ENCODE assay signal across 8 cellular contexts in genomic region chr11:63508009-63508408, GRCh38. TPM values are rescaled to one million over a fixed set of nuclear protein-coding genes. Genes with fewer than 3 reads are reported as not detected.
DNase-seq lines count a peak whose midpoint lies in the region; ATAC-seq, FAIRE-seq and TF ChIP-seq lines count a peak whose summit lies in the region.

No MANE protein-coding gene starts in this region.

- no TSS peak for BruUV-seq in HepG2 (replicated peaks; lab: Mats Ljungman, UMichigan)

- no peaks in the 10 kb centered on the region for H3K36me3 Mint-ChIP-seq in immature natural killer cell

- in situ Hi-C loops in HepG2 (cut with HindIII; ENCODE audit: extremely low pct_ligation_motif_present, low pct_unique_long_range_greater_than_20kb), result no loop called here

- H3K4me1 ChIP-seq in Karpas-422 (ENCODE audit: low read length) (no peaks in the 10 kb centered on the region), adrenal gland (replicated peaks in 1 of 2) (peaks cover 0 to 7% of the 10 kb centered on the region in 2 donors), HepG2 (ENCODE audit: insufficient read depth, low read length) (no peaks in the 10 kb centered on the region)

- no peak overlapping the region for H3K27ac Mint-ChIP-seq in immature natural killer cell

- DNase-seq in ELF-1 (ENCODE audit: low read depth, low spot score) (peak; percentile 84), Karpas-422 (peak; percentile 71), adrenal gland (peak; percentile 52 to 80 (median 65)), HepG2 (ENCODE audit: low spot score) (peak; percentile 64), immature natural killer cell (no peak)
- no peak for DNase-seq in activated naive CD4-positive, alpha-beta T cell treated with Interleukin-2 at 50 U/mL for 16 hours

- H3K9me3 ChIP-seq in Karpas-422 (ENCODE audit: low read length), result no peaks in the 10 kb centered on the region
- H3K9me3 ChIP-seq in adrenal gland (replicated peaks in 1 of 3), result no peaks in the 10 kb centered on the region
- H3K9me3 ChIP-seq in HepG2 (ENCODE audit: low read length), result no peaks in the 10 kb centered on the region

- H2AFZ ChIP-seq in Karpas-422 (ENCODE audit: low read length) (no peak overlapping the region), HepG2 (ENCODE audit: low read length) (no peak overlapping the region)

- H3K4me2 ChIP-seq in Karpas-422 (ENCODE audit: low read depth, low read length, poor library complexity, severe bottlenecking) (no peak overlapping the region), HepG2 (ENCODE audit: low read depth, low read length) (no peak overlapping the region)

- H3K27me3 Mint-ChIP-seq in immature natural killer cell (ENCODE audit: low read depth in 3 of 3), result peaks cover 0 to 3% (median 2%) of the 10 kb centered on the region in 3 donors

- no peak overlapping the region for H3K4me3 ChIP-seq in Karpas-422 (ENCODE audit: low read length)
- no peak overlapping the region for H3K4me3 ChIP-seq in adrenal gland
- H3K4me3 ChIP-seq in HepG2 (replicated peaks in 1 of 3; ENCODE audit: insufficient read depth in 1 of 3, low read depth in 2 of 3, low read length in 3 of 3), result no peak overlapping the region

- no peaks in the 10 kb centered on the region for H3K9me2 ChIP-seq in Karpas-422 (replicated peaks; ENCODE audit: insufficient read depth, low read length)

- no peak overlapping the region for H3K27ac ChIP-seq in Karpas-422 (ENCODE audit: low read length)
- no peak overlapping the region for H3K27ac ChIP-seq in adrenal gland
- H3K27ac ChIP-seq in HepG2 (ENCODE audit: extremely low read length, insufficient read depth, low read length), result no peak overlapping the region

- TF ChIP-seq CTCF in adrenal gland (IDR thresholded peaks at IDR 0.05), result peak in 5 of 6 experiments; percentile 30 to 62 (median 45)
- peak; percentile 83 for TF ChIP-seq CTCF in HepG2 (CRISPR knock-in tag; IDR thresholded peaks at IDR 0.05)

- no peaks in the 10 kb centered on the region for H3K79me2 ChIP-seq in Karpas-422 (ENCODE audit: low read length)
- no peaks in the 10 kb centered on the region for H3K79me2 ChIP-seq in HepG2 (ENCODE audit: insufficient read depth, low read length)

- peaks cover 18 to 23% of the 10 kb centered on the region in 2 donors for H3K4me1 Mint-ChIP-seq in immature natural killer cell

- POLR2A ChIA-PET in HepG2 (lab: Yijun Ruan, JAX), result interaction anchor here (0.6 kb wide), 1 partner anchor 138 kb away, joined by 4 read pairs; the partner anchor contains the start of gene SLC22A9

- WGBS in adrenal gland, 4 donors, result 74 to 94% (median 77%) methylated on average over 3 of the region's 3 CpGs
- WGBS in HepG2 (ENCODE audit: low lambda C conversion rate), result 6% methylated on average over 3 of the region's 3 CpGs

- H4K20me1 ChIP-seq in Karpas-422 (ENCODE audit: insufficient read depth, low read depth, low read length), result no peaks in the 10 kb centered on the region
- no peaks in the 10 kb centered on the region for H4K20me1 ChIP-seq in HepG2 (ENCODE audit: insufficient read depth, low read length)

- peak; percentile 59; the same call in 1 of the 2 replicates for TF ChIP-seq RAD21 in HepG2 (CRISPR knock-in tag; IDR thresholded peaks at IDR 0.05)

- H3K27me3 ChIP-seq in Karpas-422 (ENCODE audit: low read length) (no peaks in the 10 kb centered on the region), adrenal gland (no peaks in the 10 kb centered on the region), HepG2 (ENCODE audit: control insufficient read depth in 1 of 2, insufficient read depth in 2 of 2, low read length in 2 of 2) (peaks cover 5 to 36% of the 10 kb centered on the region in 2 experiments; a peak in 4 of 5 replicates)

- TF ChIP-seq EP300 in HepG2 (IDR thresholded peaks at IDR 0.05; ENCODE audit: low read depth in 2 of 2, low read length in 2 of 2) (no peak), HepG2 (CRISPR knock-in tag; IDR thresholded peaks at IDR 0.05; ENCODE audit: borderline replicate concordance) (no peak)

- peaks cover 0 to under 1% (median 0%) of the 10 kb centered on the region in 6 donors for H3K9me3 Mint-ChIP-seq in immature natural killer cell

- intact Hi-C loops in adrenal gland (cut with DNase I) (no loop called here), HepG2 (cut with micrococcal nuclease; ENCODE audit: unreplicated experiment) (loop anchor here (1.0 kb wide), 1 partner anchor 29 kb away; no protein-coding TSS in a partner anchor)

- CTCF ChIA-PET in HepG2 (lab: Yijun Ruan, JAX; ENCODE audit: low intra/inter-chr PET ratio, low total read pairs), result interaction anchor here (1.7 kb wide), 1 partner anchor 29 kb away, joined by 21 read pairs; no protein-coding TSS in a partner anchor

- no peak overlapping the region for H3K4me3 Mint-ChIP-seq in immature natural killer cell

- FAIRE-seq in HepG2 (lab: Jason Lieb, UNC), result peak; percentile 70

- TF ChIP-seq POLR2A in adrenal gland (IDR thresholded peaks at IDR 0.05), result no peak
- no peak for TF ChIP-seq POLR2A in HepG2 (IDR thresholded peaks at IDR 0.05; ENCODE audit: insufficient read depth in 1 of 2, low read depth in 2 of 2, low read length in 2 of 2)

- ATAC-seq in HepG2 (peak; percentile 94), HG03571 (IDR thresholded peaks at IDR 0.05; ENCODE audit: unreplicated experiment) (no peak), GM18868 (IDR thresholded peaks at IDR 0.05; ENCODE audit: unreplicated experiment) (no peak)

- H3K9ac ChIP-seq in Karpas-422 (ENCODE audit: low read length) (no peak overlapping the region), HepG2 (ENCODE audit: insufficient read depth, low read depth, low read length) (no peak overlapping the region)

- H3K36me3 ChIP-seq in Karpas-422 (ENCODE audit: insufficient read depth, low read length), result no peaks in the 10 kb centered on the region
- H3K36me3 ChIP-seq in adrenal gland (replicated peaks in 1 of 2), result no peaks in the 10 kb centered on the region
- H3K36me3 ChIP-seq in HepG2 (replicated peaks in 1 of 2; ENCODE audit: control insufficient read depth in 1 of 2, insufficient read depth in 2 of 2, low read length in 2 of 2), result no peaks in the 10 kb centered on the region

RNA-seq across cellular contexts. Expression of gene LGALS12, which starts 2.1 kb away (rescaled TPM):
- total RNA-seq in Karpas-422 (2014; rRNA removed; shearing (Covaris generic); ENCODE audit: low replicate concordance), result not detected in 2 replicates
- total RNA-seq in adrenal gland, result 1 to 10 TPM in 3 of 8 donors, under 1 TPM in 4, not detected in 1; 0.15 to 3.0 (median 0.41) TPM
- 10 to 100 TPM in 1 of 3 donors, under 1 TPM in 2; 0.11 to 15.5 (median 0.64) TPM for polyA plus RNA-seq in adrenal gland
- total RNA-seq in HepG2 (2016; rRNA removed; fragmentation: Illumina TruSeq; extraction: Trizol), result not detected in 2 replicates
- not detected in 2 replicates for total RNA-seq in HepG2 (2016; cell fraction: cytosol; rRNA removed; fragmentation: Illumina TruSeq; extraction: Trizol; ENCODE audit: low read depth)
- not detected in 2 replicates for total RNA-seq in HepG2 (2016; cell fraction: insoluble cytoplasmic fraction; rRNA removed; fragmentation: Illumina TruSeq; extraction: Trizol)
- total RNA-seq in HepG2 (2016; cell fraction: membrane; rRNA removed; fragmentation: Illumina TruSeq; extraction: Trizol), result not detected in 2 replicates
- total RNA-seq in HepG2 (2016; cell fraction: nucleus; rRNA removed; fragmentation: Illumina TruSeq; extraction: Trizol), result not detected in 2 replicates
- not detected in 2 replicates for polyA plus RNA-seq in HepG2 (2011; rRNA removed)
- not detected in 2 replicates for polyA plus RNA-seq in HepG2 (2011; cell fraction: cytosol; rRNA removed)
- not detected in 2 replicates for polyA plus RNA-seq in HepG2 (2011; cell fraction: nucleus; rRNA removed)
- polyA plus RNA-seq in HepG2 (2012), result not detected in 2 replicates
- not detected in 2 replicates for polyA plus RNA-seq in HepG2 (2016; cell fraction: cytosol; fragmentation: Illumina TruSeq; extraction: Trizol; ENCODE audit: low read depth)
- polyA plus RNA-seq in HepG2 (2016; cell fraction: insoluble cytoplasmic fraction; fragmentation: Illumina TruSeq; extraction: Trizol; ENCODE audit: low read depth), result not detected in 2 replicates
- not detected in 2 replicates for polyA plus RNA-seq in HepG2 (2016; cell fraction: membrane; fragmentation: Illumina TruSeq; extraction: Trizol; ENCODE audit: low read depth)
- not detected in 2 replicates for polyA plus RNA-seq in HepG2 (2016; cell fraction: nucleus; fragmentation: Illumina TruSeq; extraction: Trizol; ENCODE audit: insufficient read depth, low read depth)
- polyA minus RNA-seq in HepG2 (2011; rRNA and poly(A)+ RNA removed; ENCODE audit: low replicate concordance), result 0.14 and 0.56 TPM in 2 replicates
- not detected in 2 replicates for polyA minus RNA-seq in HepG2 (2011; cell fraction: cytosol; rRNA and poly(A)+ RNA removed)
- polyA minus RNA-seq in HepG2 (2011; cell fraction: nucleus; rRNA and poly(A)+ RNA removed), result not detected in 2 replicates
- polyA plus RNA-seq in immature natural killer cell, result 1 to 10 TPM in 1 of 3 donors, not detected in 2; 1.7 TPM

RNA-seq across cellular contexts. Expression of gene PLAAT5, which starts 17.0 kb away (rescaled TPM):
- total RNA-seq in Karpas-422 (2014; rRNA removed; shearing (Covaris generic); ENCODE audit: low replicate concordance), result not detected in 2 replicates
- total RNA-seq in adrenal gland, result 1 to 10 TPM in 3 of 8 donors, under 1 TPM in 3, not detected in 2; 0.69 to 7.9 (median 0.96) TPM
- 1 to 10 TPM in 2 of 3 donors, under 1 TPM in 1; 0.64 to 8.1 (median 2.0) TPM for polyA plus RNA-seq in adrenal gland
- total RNA-seq in HepG2 (2016; rRNA removed; fragmentation: Illumina TruSeq; extraction: Trizol), result not detected in 2 replicates
- total RNA-seq in HepG2 (2016; cell fraction: cytosol; rRNA removed; fragmentation: Illumina TruSeq; extraction: Trizol; ENCODE audit: low read depth), result not detected in 2 replicates
- total RNA-seq in HepG2 (2016; cell fraction: insoluble cytoplasmic fraction; rRNA removed; fragmentation: Illumina TruSeq; extraction: Trizol), result not detected in 2 replicates
- not detected in 2 replicates for total RNA-seq in HepG2 (2016; cell fraction: membrane; rRNA removed; fragmentation: Illumina TruSeq; extraction: Trizol)
- total RNA-seq in HepG2 (2016; cell fraction: nucleus; rRNA removed; fragmentation: Illumina TruSeq; extraction: Trizol), result not detected in 2 replicates
- not detected in 2 replicates for polyA plus RNA-seq in HepG2 (2011; rRNA removed)
- not detected in 2 replicates for polyA plus RNA-seq in HepG2 (2011; cell fraction: cytosol; rRNA removed)
- not detected in 2 replicates for polyA plus RNA-seq in HepG2 (2011; cell fraction: nucleus; rRNA removed)
- not detected in 2 replicates for polyA plus RNA-seq in HepG2 (2012)
- polyA plus RNA-seq in HepG2 (2016; cell fraction: cytosol; fragmentation: Illumina TruSeq; extraction: Trizol; ENCODE audit: low read depth), result not detected in 2 replicates
- polyA plus RNA-seq in HepG2 (2016; cell fraction: insoluble cytoplasmic fraction; fragmentation: Illumina TruSeq; extraction: Trizol; ENCODE audit: low read depth), result not detected in 2 replicates
- polyA plus RNA-seq in HepG2 (2016; cell fraction: membrane; fragmentation: Illumina TruSeq; extraction: Trizol; ENCODE audit: low read depth), result not detected in 2 replicates
- polyA plus RNA-seq in HepG2 (2016; cell fraction: nucleus; fragmentation: Illumina TruSeq; extraction: Trizol; ENCODE audit: insufficient read depth, low read depth), result not detected in 2 replicates
- polyA minus RNA-seq in HepG2 (2011; rRNA and poly(A)+ RNA removed; ENCODE audit: low replicate concordance), result 0.23 TPM in 1 of 2 replicates, not detected in the other
- polyA minus RNA-seq in HepG2 (2011; cell fraction: cytosol; rRNA and poly(A)+ RNA removed), result not detected in 2 replicates
- polyA minus RNA-seq in HepG2 (2011; cell fraction: nucleus; rRNA and poly(A)+ RNA removed), result not detected in 2 replicates
- polyA plus RNA-seq in immature natural killer cell, result 1 to 10 TPM in 2 of 3 donors, under 1 TPM in 1; 0.63 to 3.8 (median 1.5) TPM

RNA-seq across cellular contexts. Expression of gene PLAAT4, which starts 28.6 kb away (rescaled TPM):
- not detected in 2 replicates for total RNA-seq in Karpas-422 (2014; rRNA removed; shearing (Covaris generic); ENCODE audit: low replicate concordance)
- total RNA-seq in adrenal gland (10 to 100 TPM; 11.5 to 49.5 (median 27.1) TPM), HepG2 (2016; rRNA removed; fragmentation: Illumina TruSeq; extraction: Trizol) (1.00 and 1.6 TPM in 2 replicates)
- polyA plus RNA-seq in adrenal gland (10 to 100 TPM; 12.4 to 38.0 (median 30.0) TPM), HepG2 (2011; rRNA removed) (0.71 and 1.1 TPM in 2 replicates), immature natural killer cell (100 to 1,000 TPM; 886 to 933 (median 906) TPM)
- not detected in 2 replicates for total RNA-seq in HepG2 (2016; cell fraction: cytosol; rRNA removed; fragmentation: Illumina TruSeq; extraction: Trizol; ENCODE audit: low read depth)
- total RNA-seq in HepG2 (2016; cell fraction: insoluble cytoplasmic fraction; rRNA removed; fragmentation: Illumina TruSeq; extraction: Trizol), result 0.65 and 0.71 TPM in 2 replicates
- total RNA-seq in HepG2 (2016; cell fraction: membrane; rRNA removed; fragmentation: Illumina TruSeq; extraction: Trizol), result 0.45 and 0.74 TPM in 2 replicates
- total RNA-seq in HepG2 (2016; cell fraction: nucleus; rRNA removed; fragmentation: Illumina TruSeq; extraction: Trizol), result 0.62 and 0.91 TPM in 2 replicates
- 0.62 and 1.2 TPM in 2 replicates for polyA plus RNA-seq in HepG2 (2011; cell fraction: cytosol; rRNA removed)
- 0.38 TPM in 1 of 2 replicates, not detected in the other for polyA plus RNA-seq in HepG2 (2011; cell fraction: nucleus; rRNA removed)
- 0.74 and 1.4 TPM in 2 replicates for polyA plus RNA-seq in HepG2 (2012)
- polyA plus RNA-seq in HepG2 (2016; cell fraction: cytosol; fragmentation: Illumina TruSeq; extraction: Trizol; ENCODE audit: low read depth), result 0.45 and 0.51 TPM in 2 replicates
- polyA plus RNA-seq in HepG2 (2016; cell fraction: insoluble cytoplasmic fraction; fragmentation: Illumina TruSeq; extraction: Trizol; ENCODE audit: low read depth), result 0.67 and 1.4 TPM in 2 replicates
- polyA plus RNA-seq in HepG2 (2016; cell fraction: membrane; fragmentation: Illumina TruSeq; extraction: Trizol; ENCODE audit: low read depth), result 0.49 and 0.55 TPM in 2 replicates
- polyA plus RNA-seq in HepG2 (2016; cell fraction: nucleus; fragmentation: Illumina TruSeq; extraction: Trizol; ENCODE audit: insufficient read depth, low read depth), result not detected in 2 replicates
- polyA minus RNA-seq in HepG2 (2011; rRNA and poly(A)+ RNA removed; ENCODE audit: low replicate concordance), result 2.3 TPM in 1 of 2 replicates, not detected in the other
- not detected in 2 replicates for polyA minus RNA-seq in HepG2 (2011; cell fraction: cytosol; rRNA and poly(A)+ RNA removed)
- polyA minus RNA-seq in HepG2 (2011; cell fraction: nucleus; rRNA and poly(A)+ RNA removed), result not detected in 2 replicates

RNA-seq across cellular contexts. Expression of gene PLAAT2, which starts 55.2 kb away (rescaled TPM):
- total RNA-seq in Karpas-422 (2014; rRNA removed; shearing (Covaris generic); ENCODE audit: low replicate concordance), result not detected in 2 replicates
- not detected for total RNA-seq in adrenal gland
- under 1 TPM in 1 of 3 donors, not detected in 2; 0.30 TPM for polyA plus RNA-seq in adrenal gland
- total RNA-seq in HepG2 (2016; rRNA removed; fragmentation: Illumina TruSeq; extraction: Trizol), result 0.29 TPM in 1 of 2 replicates, not detected in the other
- total RNA-seq in HepG2 (2016; cell fraction: cytosol; rRNA removed; fragmentation: Illumina TruSeq; extraction: Trizol; ENCODE audit: low read depth), result not detected in 2 replicates
- 0.26 and 0.28 TPM in 2 replicates for total RNA-seq in HepG2 (2016; cell fraction: insoluble cytoplasmic fraction; rRNA removed; fragmentation: Illumina TruSeq; extraction: Trizol)
- total RNA-seq in HepG2 (2016; cell fraction: membrane; rRNA removed; fragmentation: Illumina TruSeq; extraction: Trizol), result 0.45 and 0.62 TPM in 2 replicates
- not detected in 2 replicates for total RNA-seq in HepG2 (2016; cell fraction: nucleus; rRNA removed; fragmentation: Illumina TruSeq; extraction: Trizol)
- polyA plus RNA-seq in HepG2 (2011; rRNA removed), result 0.09 and 0.22 TPM in 2 replicates
- 0.08 and 0.38 TPM in 2 replicates for polyA plus RNA-seq in HepG2 (2011; cell fraction: cytosol; rRNA removed)
- polyA plus RNA-seq in HepG2 (2011; cell fraction: nucleus; rRNA removed), result 0.64 TPM in 1 of 2 replicates, not detected in the other
- polyA plus RNA-seq in HepG2 (2012), result 0.23 and 0.49 TPM in 2 replicates
- polyA plus RNA-seq in HepG2 (2016; cell fraction: cytosol; fragmentation: Illumina TruSeq; extraction: Trizol; ENCODE audit: low read depth), result 0.25 and 0.33 TPM in 2 replicates
- polyA plus RNA-seq in HepG2 (2016; cell fraction: insoluble cytoplasmic fraction; fragmentation: Illumina TruSeq; extraction: Trizol; ENCODE audit: low read depth), result not detected in 2 replicates
- polyA plus RNA-seq in HepG2 (2016; cell fraction: membrane; fragmentation: Illumina TruSeq; extraction: Trizol; ENCODE audit: low read depth), result 0.41 TPM in 1 of 2 replicates, not detected in the other
- not detected in 2 replicates for polyA plus RNA-seq in HepG2 (2016; cell fraction: nucleus; fragmentation: Illumina TruSeq; extraction: Trizol; ENCODE audit: insufficient read depth, low read depth)
- polyA minus RNA-seq in HepG2 (2011; rRNA and poly(A)+ RNA removed; ENCODE audit: low replicate concordance), result 0.51 and 0.74 TPM in 2 replicates
- polyA minus RNA-seq in HepG2 (2011; cell fraction: cytosol; rRNA and poly(A)+ RNA removed), result not detected in 2 replicates
- not detected in 2 replicates for polyA minus RNA-seq in HepG2 (2011; cell fraction: nucleus; rRNA and poly(A)+ RNA removed)
- 1 to 10 TPM in 2 of 3 donors, not detected in 1; 2.8 to 3.0 TPM for polyA plus RNA-seq in immature natural killer cell

Comparison
In these comparisons a context has a peak if more than half of its experiments do, and no peak if none do; other contexts are left out.
1. DNase-seq: peak in ELF-1 (single experiment), Karpas-422 (single experiment), adrenal gland (7 of 7) and HepG2 (single experiment); none in immature natural killer cell (0 of 3) and activated naive CD4-positive, alpha-beta T cell treated with Interleukin-2 at 50 U/mL for 16 hours (single experiment).
2. RNA of gene PLAAT4, which starts 28.6 kb away (total RNA-seq): 11.5 to 49.5 TPM in adrenal gland; 0.45 to 1.6 TPM in HepG2 and not detected in Karpas-422; every median in the first group is over 4 times any median in the second.